8 cellular contexts compared by ENCODE assay signal in the genomic region with DNA sequence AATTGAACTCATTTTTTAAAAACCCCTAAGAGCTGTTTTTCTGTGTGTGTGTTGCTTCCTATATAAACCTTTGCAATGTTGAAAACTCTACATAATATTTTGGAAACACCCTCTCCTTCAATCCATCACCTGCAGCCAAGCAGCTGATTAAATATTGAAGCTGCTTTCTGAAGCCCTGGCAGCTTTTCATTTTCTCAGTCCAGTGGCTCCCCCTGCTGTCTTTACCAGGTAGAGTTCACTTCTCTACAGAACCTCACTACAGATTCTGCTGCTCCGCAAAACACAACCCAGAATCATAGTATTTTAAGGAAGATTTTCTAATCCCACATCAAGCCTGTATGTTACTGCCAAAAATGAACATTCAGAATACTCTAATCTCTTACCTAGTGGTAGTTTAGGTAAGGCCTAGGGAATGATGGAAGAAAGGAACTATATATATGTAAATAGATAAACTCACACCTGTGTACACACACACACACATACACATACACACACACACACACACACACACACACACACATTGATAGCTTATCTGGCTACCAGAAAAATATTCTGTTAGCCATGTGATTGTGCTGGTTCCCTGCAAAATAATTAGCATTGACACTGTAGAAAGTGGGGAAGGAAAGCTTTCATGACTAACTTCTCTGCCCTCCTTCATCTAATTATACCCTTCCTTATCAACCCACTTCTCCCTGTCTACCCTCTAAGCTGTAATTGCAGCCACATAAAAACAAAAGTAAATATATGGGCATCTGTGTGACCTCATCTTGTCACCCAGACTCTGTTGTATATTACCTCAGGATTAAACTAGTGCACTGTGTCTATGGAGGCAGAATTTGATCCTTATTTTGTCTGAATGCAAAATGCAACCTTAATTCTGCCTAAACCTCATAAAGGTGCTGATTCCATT.
DNase-seq lines count a peak whose midpoint lies in the region; ATAC-seq and TF ChIP-seq lines count a peak whose summit lies in the region.

No MANE protein-coding gene starts in this region.

- no peaks in the 10 kb centered on the region for H3K4me1 Mint-ChIP-seq in immature natural killer cell

- no peaks in the 10 kb centered on the region for H3K9me3 ChIP-seq in BE2C
- H3K9me3 ChIP-seq in SJSA1 (replicated peaks), result no peaks in the 10 kb centered on the region

- DNase-seq in BE2C, result peak; percentile 25
- peak; percentile 67 for DNase-seq in NB4 (ENCODE audit: low read depth)
- peak; percentile 31 to 44 for DNase-seq in SJSA1 (ENCODE audit: low read depth in 1 of 2, low spot score in 2 of 2)
- peak; percentile 69 for DNase-seq in fibroblast of mammary gland (ENCODE audit: low read depth)
- DNase-seq in occipital lobe (lab: John Stamatoyannopoulos, UW), result peak; percentile 47
- DNase-seq in immature natural killer cell, result no peak

- H3K4me3 ChIP-seq in BE2C (ENCODE audit: low read depth, low read length) (no peak overlapping the region), NB4 (ENCODE audit: low read depth, low read length) (no peak overlapping the region), SJSA1 (no peak overlapping the region), fibroblast of mammary gland (ENCODE audit: control insufficient read depth, low read depth, low read length) (no peak overlapping the region)

- no peak overlapping the region for H3K4me3 Mint-ChIP-seq in immature natural killer cell

- H3K4me1 ChIP-seq in BE2C (no peaks in the 10 kb centered on the region), SJSA1 (replicated peaks) (no peaks in the 10 kb centered on the region)

- H3K27ac ChIP-seq in SJSA1, result no peak overlapping the region

- ATAC-seq in GM18868 (IDR thresholded peaks at IDR 0.05; ENCODE audit: unreplicated experiment), result peak; percentile 50
- no peak for ATAC-seq in HG03460 (IDR thresholded peaks at IDR 0.05; ENCODE audit: unreplicated experiment)

- TF ChIP-seq CTCF in BE2C (IDR thresholded peaks at IDR 0.05; ENCODE audit: low read depth, low read length), result peak; percentile 46
- peak; percentile 74 for TF ChIP-seq CTCF in NB4 (IDR thresholded peaks at IDR 0.05; ENCODE audit: low read depth, low read length)
- peak; percentile 79 for TF ChIP-seq CTCF in fibroblast of mammary gland (conservative IDR thresholded peaks at IDR 0.05; ENCODE audit: control insufficient read depth, insufficient read depth, low read depth, low read length)

- H3K36me3 ChIP-seq in BE2C, result no peaks in the 10 kb centered on the region
- H3K36me3 ChIP-seq in SJSA1, result no peaks in the 10 kb centered on the region

- no peak for TF ChIP-seq POLR2A in NB4 (IDR thresholded peaks at IDR 0.05; ENCODE audit: extremely low read depth, insufficient read length)

- no peaks in the 10 kb centered on the region for H3K27me3 ChIP-seq in BE2C
- H3K27me3 ChIP-seq in SJSA1 (replicated peaks), result no peaks in the 10 kb centered on the region

- H3K36me3 Mint-ChIP-seq in immature natural killer cell, result no peaks in the 10 kb centered on the region

- no peak overlapping the region for H3K27ac Mint-ChIP-seq in immature natural killer cell

- peaks cover 0 to 6% (median 0%) of the 10 kb centered on the region in 6 donors for H3K9me3 Mint-ChIP-seq in immature natural killer cell

- peaks cover 1 to 3% (median 2%) of the 10 kb centered on the region in 3 donors for H3K27me3 Mint-ChIP-seq in immature natural killer cell (ENCODE audit: low read depth in 3 of 3)

Comparison
In these comparisons a context has a peak if more than half of its experiments do, and no peak if none do; other contexts are left out.
1. DNase-seq: peak in BE2C (single experiment), NB4 (single experiment), SJSA1 (2 of 2), fibroblast of mammary gland (single experiment) and occipital lobe (single experiment); none in immature natural killer cell (0 of 3).
2. Peak in every context shown above with its lines, with median percentiles within 50 percentile points of each other: CTCF ChIP-seq.